ENCODE assay signal across 8 cellular contexts in the genomic region with DNA sequence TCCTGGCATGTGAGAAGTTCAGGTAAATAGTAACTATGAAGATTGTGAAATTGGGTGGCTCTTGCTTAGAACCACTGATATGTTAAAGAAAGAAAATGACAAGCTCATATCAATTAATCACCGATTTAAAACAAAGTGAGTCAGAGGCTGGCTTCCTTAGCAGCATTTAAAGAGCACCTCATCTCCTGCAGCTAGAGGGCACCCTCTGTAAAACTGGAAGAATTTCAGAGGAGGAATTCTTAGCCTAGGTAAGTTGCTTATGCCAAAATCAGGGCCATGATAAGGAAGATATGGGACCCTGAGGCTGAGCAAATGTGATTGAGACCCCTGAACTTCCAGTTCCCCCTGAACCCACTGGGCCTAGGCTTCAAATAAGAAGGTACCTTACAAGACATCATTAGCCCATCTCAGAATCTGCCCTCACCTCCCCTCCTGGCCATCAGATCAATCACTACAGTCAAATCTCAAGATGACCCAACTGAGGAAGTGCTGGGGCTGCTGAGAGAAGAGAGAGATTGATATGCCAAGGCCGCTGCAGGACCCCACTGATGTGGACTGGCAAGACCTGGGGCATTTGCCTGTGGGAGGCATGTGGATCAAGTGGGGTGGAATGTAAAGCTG. TPM values are rescaled to one million over a fixed set of nuclear protein-coding genes. Genes with fewer than 3 reads are reported as not detected.
DNase-seq lines count a peak whose midpoint lies in the region; ATAC-seq and TF ChIP-seq lines count a peak whose summit lies in the region.

No MANE protein-coding gene starts in this region.

- H3K4me2 ChIP-seq in MM.1S (ENCODE audit: low read depth, low read length) = no peak overlapping the region

- peak; percentile 84 for ATAC-seq in activated T-helper 17 cell treated with anti-CD3 and anti-CD28 coated beads, Interleukin-2, amount 50 U/mL, for 72 hours (replicated peaks)
- peak in 1 of 2 donors; percentile 49 for ATAC-seq in upper lobe of left lung (ENCODE audit: low FRiP score in 2 of 2)
- no peak for ATAC-seq in HG02763 (IDR thresholded peaks at IDR 0.05; ENCODE audit: unreplicated experiment)

- 50 to 59% methylated on average over 2 of the region's 2 CpGs for WGBS in upper lobe of left lung, 2 donors

- no peaks in the 10 kb centered on the region for H4K20me1 ChIP-seq in MM.1S (ENCODE audit: insufficient read depth, low read length)

- TF ChIP-seq CTCF in GM06990 (IDR thresholded peaks at IDR 0.05; ENCODE audit: insufficient read depth, low read length, poor library complexity, severe bottlenecking) = peak; percentile 68
- TF ChIP-seq CTCF in MM.1S (IDR thresholded peaks at IDR 0.05; ENCODE audit: low read length) = peak; percentile 61
- peak in 4 of 6 experiments; percentile 29 to 61 (median 56) for TF ChIP-seq CTCF in upper lobe of left lung (IDR thresholded peaks at IDR 0.05)

- no peak overlapping the region for H3K9ac ChIP-seq in MM.1S (ENCODE audit: low read length)

- no peaks in the 10 kb centered on the region for H3K9me2 ChIP-seq in MM.1S (replicated peaks; ENCODE audit: insufficient read depth, low read length)

- no peaks in the 10 kb centered on the region for H3K36me3 Mint-ChIP-seq in activated T-helper 17 cell treated with anti-CD3 and anti-CD28 coated beads, Interleukin-2, amount 50 U/mL, for 72 hours (ENCODE audit: low read depth)

- H3F3A ChIP-seq in MM.1S (ENCODE audit: insufficient read depth, low read length) = no peaks in the 10 kb centered on the region

- no peak for TF ChIP-seq POLR2A in upper lobe of left lung (IDR thresholded peaks at IDR 0.05)

- H2AFZ ChIP-seq in MM.1S (ENCODE audit: low read length) = no peak overlapping the region

- H3K4me3 ChIP-seq in GM06990 (replicated peaks; ENCODE audit: low read depth, low read length) (no peak overlapping the region), MM.1S (ENCODE audit: low read length) (no peak overlapping the region), upper lobe of left lung (no peak overlapping the region)

- no peaks in the 10 kb centered on the region for H3K9me3 ChIP-seq in MM.1S (replicated peaks; ENCODE audit: insufficient read depth, low read length)
- H3K9me3 ChIP-seq in upper lobe of left lung = no peaks in the 10 kb centered on the region

- peak overlapping the region; percentile 70 for H3K27ac Mint-ChIP-seq in activated T-helper 17 cell treated with anti-CD3 and anti-CD28 coated beads, Interleukin-2, amount 50 U/mL, for 72 hours

- no peaks in the 10 kb centered on the region for H3K27me3 Mint-ChIP-seq in activated T-helper 17 cell treated with anti-CD3 and anti-CD28 coated beads, Interleukin-2, amount 50 U/mL, for 72 hours

- H3K27ac ChIP-seq in MM.1S (ENCODE audit: low read length) (no peak overlapping the region), upper lobe of left lung (no peak overlapping the region)

- H3K27me3 ChIP-seq in GM06990 (replicated peaks; ENCODE audit: control insufficient read depth, insufficient read depth, low read length) = no peaks in the 10 kb centered on the region; the same call in 1 of the 2 replicates
- no peaks in the 10 kb centered on the region for H3K27me3 ChIP-seq in MM.1S (replicated peaks; ENCODE audit: insufficient read depth, low read length)
- H3K27me3 ChIP-seq in upper lobe of left lung = no peaks in the 10 kb centered on the region

- no peaks in the 10 kb centered on the region for H3K36me3 ChIP-seq in GM06990 (ENCODE audit: control insufficient read depth, insufficient read depth, low read length)
- no peaks in the 10 kb centered on the region for H3K36me3 ChIP-seq in MM.1S (replicated peaks; ENCODE audit: insufficient read depth, low read length)
- H3K36me3 ChIP-seq in upper lobe of left lung = no peaks in the 10 kb centered on the region

- TF ChIP-seq EP300 in upper lobe of left lung (IDR thresholded peaks at IDR 0.05) = no peak

- H3K4me3 Mint-ChIP-seq in activated T-helper 17 cell treated with anti-CD3 and anti-CD28 coated beads, Interleukin-2, amount 50 U/mL, for 72 hours = peak overlapping the region; percentile 26

- H3K9me3 Mint-ChIP-seq in activated T-helper 17 cell treated with anti-CD3 and anti-CD28 coated beads, Interleukin-2, amount 50 U/mL, for 72 hours = no peaks in the 10 kb centered on the region

- H3K4me1 Mint-ChIP-seq in activated T-helper 17 cell treated with anti-CD3 and anti-CD28 coated beads, Interleukin-2, amount 50 U/mL, for 72 hours = peaks cover 13% of the 10 kb centered on the region

- DNase-seq in GM06990 (ENCODE audit: extremely low read depth, insufficient read length) = no peak
- DNase-seq in MM.1S = no peak
- DNase-seq in iPS-NIHi7 (ENCODE audit: extremely low spot score) = peak; percentile 45
- peak in 1 of 2 donors; percentile 28 for DNase-seq in upper lobe of left lung
- no peak for DNase-seq in mesenteric fat pad (ENCODE audit: low spot score)
- no peak for DNase-seq in NCI-H2029 treated with DMSO at 0.1 percent for 48 hours (lab: John Stamatoyannopoulos, UW)

- no peaks in the 10 kb centered on the region for H3K79me2 ChIP-seq in MM.1S (ENCODE audit: low read length)

- H3K4me1 ChIP-seq in MM.1S (ENCODE audit: low read length) (no peaks in the 10 kb centered on the region), upper lobe of left lung (no peaks in the 10 kb centered on the region)

RNA-seq across cellular contexts. Expression of a gene that starts 8.6 kb away (rescaled TPM):
- 100 to 1,000 TPM; 338 to 500 TPM for total RNA-seq in activated T-helper 17 cell treated with anti-CD3 and anti-CD28 coated beads, Interleukin-2, amount 50 U/mL, for 72 hours
- total RNA-seq in upper lobe of left lung (10 to 100 TPM in 2 of 6 donors, 1 to 10 TPM in 4; 3.9 to 13.6 (median 9.1) TPM), mesenteric fat pad (2.2 TPM)

RNA-seq across cellular contexts. Expression of a gene that starts 31.8 kb away (rescaled TPM):
- total RNA-seq in activated T-helper 17 cell treated with anti-CD3 and anti-CD28 coated beads, Interleukin-2, amount 50 U/mL, for 72 hours = 10 to 100 TPM in 1 of 2 donors, 1 to 10 TPM in 1; 2.8 to 21.7 TPM
- total RNA-seq in upper lobe of left lung (100 to 1,000 TPM in 3 of 6 donors, 10 to 100 TPM in 3; 51.6 to 146 (median 110) TPM), mesenteric fat pad (36.8 TPM)

RNA-seq across cellular contexts. Expression of a gene that starts 43.8 kb away (rescaled TPM):
- total RNA-seq in activated T-helper 17 cell treated with anti-CD3 and anti-CD28 coated beads, Interleukin-2, amount 50 U/mL, for 72 hours = 100 to 1,000 TPM in 1 of 2 donors, 10 to 100 TPM in 1; 31.5 to 111 TPM
- total RNA-seq in upper lobe of left lung (10 to 100 TPM in 4 of 6 donors, 1 to 10 TPM in 2; 2.3 to 27.7 (median 10.4) TPM), mesenteric fat pad (1.7 TPM)

RNA-seq across cellular contexts. Expression of a gene that starts 46.6 kb away (rescaled TPM):
- total RNA-seq in activated T-helper 17 cell treated with anti-CD3 and anti-CD28 coated beads, Interleukin-2, amount 50 U/mL, for 72 hours = 100 to 1,000 TPM; 313 to 365 TPM
- total RNA-seq in upper lobe of left lung (10 to 100 TPM in 3 of 6 donors, 1 to 10 TPM in 3; 4.1 to 22.3 (median 7.6) TPM), mesenteric fat pad (1.3 TPM)

RNA-seq across cellular contexts. Expression of a gene that starts 48.2 kb away (rescaled TPM):
- 100 to 1,000 TPM; 103 to 140 TPM for total RNA-seq in activated T-helper 17 cell treated with anti-CD3 and anti-CD28 coated beads, Interleukin-2, amount 50 U/mL, for 72 hours
- 1 to 10 TPM in 4 of 6 donors, under 1 TPM in 1, not detected in 1; 1.00 to 5.5 (median 1.9) TPM for total RNA-seq in upper lobe of left lung
- 1.1 TPM for total RNA-seq in mesenteric fat pad

Comparison
In these comparisons a context has a peak if more than half of its experiments do, and no peak if none do; other contexts are left out.
1. RNA of a gene that starts 8.6 kb away (total RNA-seq): 338 to 500 TPM in activated T-helper 17 cell treated with anti-CD3 and anti-CD28 coated beads, Interleukin-2, amount 50 U/mL, for 72 hours; 3.9 to 13.6 TPM in upper lobe of left lung and 2.2 TPM in mesenteric fat pad (single experiment); every median in the first group is over 10 times any median in the second.
2. Peak in every context shown above with its lines, with median percentiles within 50 percentile points of each other: CTCF ChIP-seq.